In genomic region chr6:142284419-142284818, GRCh38 we compare ENCODE assay signal across 2 cellular contexts.
TF ChIP-seq lines count a peak whose summit lies in the region.

No MANE protein-coding gene starts in this region.

TF ChIP-seq in HCT116, 20 proteins besides CTCF, POLR2A, EP300 and RAD21:
- TF ChIP-seq REST (IDR thresholded peaks at IDR 0.05; ENCODE audit: low read depth) (no peak), CEBPB (IDR thresholded peaks at IDR 0.05; ENCODE audit: low read depth) (no peak), SP1 (IDR thresholded peaks at IDR 0.05; ENCODE audit: low read depth) (no peak), FOSL1 (IDR thresholded peaks at IDR 0.05; ENCODE audit: low read depth) (no peak), CBX3 (IDR thresholded peaks at IDR 0.05; ENCODE audit: low read depth) (no peak), POLR2AphosphoS5 (IDR thresholded peaks at IDR 0.05; ENCODE audit: low read depth, low read length) (no peak), JUND (IDR thresholded peaks at IDR 0.05) (no peak), EGR1 (IDR thresholded peaks at IDR 0.05; ENCODE audit: low read depth) (no peak), MAX (IDR thresholded peaks at IDR 0.05) (no peak), ZBTB33 (IDR thresholded peaks at IDR 0.05; ENCODE audit: extremely low read depth, insufficient replicate concordance, low read length) (no peak)

TF ChIP-seq in HepG2, 621 proteins besides CTCF, POLR2A, EP300 and RAD21:
- TF ChIP-seq MAFK (conservative IDR thresholded peaks at IDR 0.05 in 1 of 2, IDR thresholded peaks at IDR 0.05 in 1 of 2; ENCODE audit: low read length in 2 of 2) (no peak), ZNF317 (CRISPR knock-in tag; IDR thresholded peaks at IDR 0.05) (peak; percentile 98), ZHX2 (IDR thresholded peaks at IDR 0.05; ENCODE audit: low read depth) (no peak), ZHX2 (CRISPR knock-in tag; IDR thresholded peaks at IDR 0.05; ENCODE audit: borderline replicate concordance) (0 out of 2 replicates have a peak, but pooled peaks have one; percentile 36), HES4 (CRISPR knock-in tag; IDR thresholded peaks at IDR 0.05; ENCODE audit: borderline replicate concordance) (no peak), CBFB (CRISPR knock-in tag; IDR thresholded peaks at IDR 0.05) (no peak), NFIB (CRISPR knock-in tag; IDR thresholded peaks at IDR 0.05; ENCODE audit: borderline replicate concordance) (no peak), ZSCAN31 (CRISPR knock-in tag; IDR thresholded peaks at IDR 0.05; ENCODE audit: low read depth) (no peak)
